In the genomic region with DNA sequence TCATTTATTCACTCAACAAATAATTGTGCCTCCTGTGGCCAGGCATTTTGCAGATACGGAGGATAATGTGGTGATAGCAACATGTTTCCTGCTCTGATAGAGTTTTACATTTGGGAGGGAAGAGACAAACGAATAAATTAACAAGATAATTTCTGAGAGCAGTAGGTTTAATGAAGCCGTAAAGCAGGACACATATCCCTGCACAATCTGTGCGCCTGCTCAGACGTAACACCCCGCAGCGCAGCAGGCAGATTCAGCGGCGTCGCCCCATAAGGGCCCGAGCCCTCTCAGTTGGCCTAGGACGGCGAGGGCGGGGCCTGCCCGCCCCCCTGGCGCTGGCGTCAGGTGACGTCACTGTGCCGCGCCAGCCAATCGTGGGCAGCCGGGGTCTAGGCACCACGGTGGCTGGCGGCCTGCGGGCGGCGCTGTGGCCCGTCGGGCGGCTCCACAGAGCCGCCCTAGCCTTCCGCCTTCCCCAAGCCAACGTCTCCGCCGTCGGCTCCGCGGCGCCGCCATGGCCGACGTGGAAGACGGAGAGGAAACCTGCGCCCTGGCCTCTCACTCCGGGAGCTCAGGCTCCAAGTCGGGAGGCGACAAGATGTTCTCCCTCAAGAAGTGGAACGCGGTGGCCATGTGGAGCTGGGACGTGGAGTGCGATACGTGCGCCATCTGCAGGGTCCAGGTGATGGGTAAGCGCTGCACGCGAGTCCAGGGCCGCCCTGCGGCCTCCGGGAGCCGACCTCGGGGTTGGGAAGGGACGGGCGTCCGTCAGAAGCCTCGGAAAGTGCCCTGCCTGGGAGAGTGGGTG, we compare ENCODE assay signal across 8 cellular contexts. TPM values are rescaled to one million over a fixed set of nuclear protein-coding genes. Genes with fewer than 3 reads are reported as not detected.
DNase-seq lines count a peak whose midpoint lies in the region; ATAC-seq and TF ChIP-seq lines count a peak whose summit lies in the region.

A gene (plus strand): TSS at position 471 of the 808 bp plus-strand sequence. CDS start 44 bp downstream, at position 515.

- peak; percentile 85 for DNase-seq in DMS53 treated with DMSO at 0.1 percent for 48 hours (lab: John Stamatoyannopoulos, UW; ENCODE audit: unreplicated experiment)
- peak; percentile 95 for DNase-seq in Jurkat, Clone E6-1 (ENCODE audit: low read depth, low spot score)
- peak; percentile 95 for DNase-seq in PC-3
- peak; percentile 99 for DNase-seq in activated T-cell treated with anti-CD3 and anti-CD28 coated beads for 48 hours (ENCODE audit: low read depth)
- peak; percentile 31 for DNase-seq in epithelial cell of proximal tubule (ENCODE audit: low read depth)
- peak; percentile 96 for DNase-seq in stimulated activated CD8-positive, alpha-beta memory T cell treated with anti-CD3 and anti-CD28 coated beads, Interleukin-4, amount 100 ng/mL, for 48 hours

- H3K27ac ChIP-seq in PC-3 (ENCODE audit: low read length) (peak within 1 kb of the TSS; percentile 74), mucosa of rectum (ENCODE audit: low read depth in 2 of 2, low read length in 2 of 2) (peak within 1 kb of the TSS; percentile 94 to 98)

- H3F3A ChIP-seq in PC-3 (ENCODE audit: low read length, unreplicated experiment) = no peaks in the 10 kb centered on the region

- H3K79me2 ChIP-seq in PC-3 (ENCODE audit: low read length) = peaks cover 49% of the 10 kb centered on the region

- no peaks in the 10 kb centered on the region for H3K9me2 ChIP-seq in PC-3 (replicated peaks; ENCODE audit: low read length)

- CTCF ChIA-PET in PC-3 (lab: Charles Lee) = interaction anchor here (0.7 to 1.2 kb wide), 2 partner anchors 51 to 129 kb away, joined by 3 to 9 read pairs; no protein-coding TSS in a partner anchor

- peaks cover 5% of the 10 kb centered on the region; the same call in 1 of the 2 replicates for H4K20me1 ChIP-seq in PC-3 (ENCODE audit: low read length)

- no TSS peak for BruUV-seq in PC-3 (replicated peaks; lab: Mats Ljungman, UMichigan)

- POLR2A ChIA-PET in PC-3 (lab: Charles Lee; ENCODE audit: unreplicated experiment) = interaction anchor here (0.6 kb wide), 1 partner anchor 170 kb away, joined by 7 read pairs; no protein-coding TSS in a partner anchor

- H2AFZ ChIP-seq in PC-3 (ENCODE audit: low read length) = peak within 1 kb of the TSS; percentile 99

- H3K4me1 ChIP-seq in PC-3 (ENCODE audit: insufficient read depth, low read length) = peaks cover 19% of the 10 kb centered on the region
- H3K4me1 ChIP-seq in mucosa of rectum (ENCODE audit: control insufficient read depth in 2 of 2, insufficient read depth in 2 of 2, low read length in 2 of 2) = peaks cover 13 to 15% of the 10 kb centered on the region in 2 donors

- H3K9ac ChIP-seq in PC-3 (ENCODE audit: low read length) (peak within 1 kb of the TSS; percentile 96), mucosa of rectum (ENCODE audit: low read depth in 1 of 2, low read length in 2 of 2) (peak within 1 kb of the TSS; percentile 90 to 96)

- H3K9me3 ChIP-seq in PC-3 (ENCODE audit: low read length) (no peaks in the 10 kb centered on the region), mucosa of rectum (ENCODE audit: control insufficient read depth in 2 of 2, low read length in 2 of 2) (no peaks in the 10 kb centered on the region)

- H3K27me3 ChIP-seq in PC-3 (ENCODE audit: low read length) = no peaks in the 10 kb centered on the region
- H3K27me3 ChIP-seq in mucosa of rectum (ENCODE audit: control insufficient read depth in 2 of 2, insufficient read depth in 2 of 2, low read length in 2 of 2) = no peaks in the 10 kb centered on the region

- peak within 1 kb of the TSS; percentile 95 for H3K4me3 ChIP-seq in Jurkat, Clone E6-1 (ENCODE audit: low read length)
- peak within 1 kb of the TSS; percentile 95 for H3K4me3 ChIP-seq in PC-3 (ENCODE audit: low read length)
- peak within 1 kb of the TSS; percentile 68 for H3K4me3 ChIP-seq in epithelial cell of proximal tubule (ENCODE audit: low read depth, low read length)
- peak within 1 kb of the TSS; percentile 84 to 91 for H3K4me3 ChIP-seq in mucosa of rectum (ENCODE audit: low read length in 2 of 2)

- H3K36me3 ChIP-seq in PC-3 (ENCODE audit: low read depth, low read length) (0 out of 2 replicates have a peak, but pooled peaks cover 3% of the 10 kb centered on the region), mucosa of rectum (ENCODE audit: control insufficient read depth in 2 of 2, insufficient read depth in 2 of 2, low read length in 2 of 2) (peaks cover under 1 to 4% of the 10 kb centered on the region in 2 donors)

- peak; percentile 71 for TF ChIP-seq CTCF in PC-3 (conservative IDR thresholded peaks at IDR 0.05; ENCODE audit: low read depth, low read length)
- TF ChIP-seq CTCF in epithelial cell of proximal tubule (conservative IDR thresholded peaks at IDR 0.05; ENCODE audit: low read depth, low read length) = peak; percentile 75

- peak within 1 kb of the TSS; percentile 96 for H3K4me2 ChIP-seq in PC-3 (ENCODE audit: low read length)

- peak; percentile 89 for ATAC-seq in GM21619 (IDR thresholded peaks at IDR 0.05; ENCODE audit: unreplicated experiment)
- ATAC-seq in PC-3 = peak; percentile 95

- intact Hi-C loops in PC-3 (cut with micrococcal nuclease) = loop anchor here (1.0 to 2.0 kb wide), 5 partner anchors 137 to 427 kb away; no protein-coding TSS in a partner anchor

RNA-seq across cellular contexts. Expression of the gene that starts here (rescaled TPM):
- 64.1 TPM for polyA plus RNA-seq in Jurkat, Clone E6-1 (2012; ENCODE audit: insufficient read depth, insufficient read length)
- 42.3 and 42.9 TPM in 2 replicates for total RNA-seq in PC-3 (2014; rRNA removed)
- total RNA-seq in epithelial cell of proximal tubule = 91.7 and 115 TPM in 2 replicates

Comparison
In these comparisons a context has a peak if more than half of its experiments do, and no peak if none do; other contexts are left out.
1. Peak in every context shown above with its lines: DNase-seq, ATAC-seq, H3K4me3 ChIP-seq and H3K27ac ChIP-seq.
2. DNase-seq: peak in every context shown above with its lines; median percentile 99 in activated T-cell treated with anti-CD3 and anti-CD28 coated beads for 48 hours; 96 in stimulated activated CD8-positive, alpha-beta memory T cell treated with anti-CD3 and anti-CD28 coated beads, Interleukin-4, amount 100 ng/mL, for 48 hours; 95 in Jurkat, Clone E6-1; 95 in PC-3; 85 in DMS53 treated with DMSO at 0.1 percent for 48 hours; 31 in epithelial cell of proximal tubule.